32 cellular contexts compared by ENCODE assay signal in the genomic region with DNA sequence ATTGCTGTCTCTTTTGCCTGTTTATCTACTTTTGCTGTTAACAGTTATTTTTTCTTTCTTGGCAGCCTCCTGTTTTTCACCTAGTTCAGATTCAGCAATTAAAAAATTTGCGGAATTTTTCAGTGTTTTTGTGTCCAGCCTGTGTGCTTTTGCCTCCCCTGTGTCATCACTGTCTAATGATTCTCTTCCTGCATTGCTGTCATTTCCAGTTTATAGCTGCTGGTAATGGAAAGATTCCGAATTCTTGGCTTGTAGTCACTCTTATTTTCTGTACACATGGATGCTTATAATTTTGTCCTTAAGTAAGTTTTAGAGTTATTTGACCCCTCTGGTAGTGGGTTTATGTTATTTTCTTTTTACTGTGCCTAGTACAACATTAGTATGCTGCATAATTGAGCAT.
"Had no signal": no experiment of that assay in that cellular context is flagged by ENCODE, and none has a peak within 500 bp of the region (broad histone marks: within the 10 kb centered on the region; RNA-seq: fewer than 3 reads in every experiment).

No MANE protein-coding gene starts in this region.

- DNase-seq: activated B cell treated with CpG ODN at 0.5 μM for 24 hours; activated CD4-positive, alpha-beta memory T cell treated with anti-CD3 and anti-CD28 coated beads for 36 hours; activated CD4-positive, alpha-beta T cell treated with anti-CD3 and anti-CD28 coated beads for 4 hours; activated CD4-positive, alpha-beta T cell treated with anti-CD3 and anti-CD28 coated beads, Interleukin-2, amount 50 U/mL, for 1 hour; activated CD4-positive, alpha-beta T cell treated with anti-CD3 and anti-CD28 coated beads, Interleukin-2, amount 50 U/mL, for 4 hours; activated CD4-positive, CD25-positive, alpha-beta regulatory T cell treated with anti-CD3 and anti-CD28 coated beads, Interleukin-2, amount 50 U/mL, for 72 hours; activated CD8-positive, alpha-beta memory T cell treated with anti-CD3 and anti-CD28 coated beads, Interleukin-2, amount 50 U/mL, for 4 hours; activated effector memory CD4-positive, alpha-beta T cell treated with anti-CD3 and anti-CD28 coated beads, Interleukin-2, amount 50 U/mL, for 16 hours; activated gamma-delta T cell treated with Interleukin-2 at 50 U/mL for 16 hours; activated naive CD4-positive, alpha-beta T cell; activated naive CD8-positive, alpha-beta T cell treated with anti-CD3 and anti-CD28 coated beads for 36 hours; activated T-cell treated with anti-CD3 and anti-CD28 coated beads for 4 hours; activated T-cell treated with anti-CD3 and anti-CD28 coated beads, Interleukin-2, amount 50 U/mL, for 1 hour; activated T-cell treated with anti-CD3 and anti-CD28 coated beads, Interleukin-2, amount 50 U/mL, for 4 hours; adrenal gland; amniotic stem cell; aorta; body of pancreas; central memory CD4-positive, alpha-beta T cell; T-helper 9 cell had no signal

- H3K9me3 ChIP-seq: adrenal gland, body of pancreas, breast epithelium had no signal

- H3K4me3 ChIP-seq: adrenal gland, body of pancreas, breast epithelium had no signal

- H3K27me3 Mint-ChIP-seq: activated B cell treated with CpG ODN at 0.5 μM for 24 hours; activated CD4-positive, alpha-beta memory T cell treated with anti-CD3 and anti-CD28 coated beads for 36 hours; activated CD4-positive, alpha-beta T cell treated with anti-CD3 and anti-CD28 coated beads, Interleukin-2, amount 10 ng/mL, durations not matched to agents 24 days and 14 days; activated CD8-positive, alpha-beta T cell treated with anti-CD3 and anti-CD28 coated beads for 36 hours; activated naive CD4-positive, alpha-beta T cell treated with anti-CD3 and anti-CD28 coated beads, Interleukin-2, amount 10 ng/mL, durations not matched to agents 7 days and 5 days; activated naive CD8-positive, alpha-beta T cell treated with anti-CD3 and anti-CD28 coated beads for 36 hours; activated T-helper 17 cell treated with anti-CD3 and anti-CD28 coated beads, Interleukin-2, amount 50 U/mL, for 72 hours had no signal

- H3K27me3 ChIP-seq: adrenal gland, body of pancreas, brain microvascular endothelial cell, breast epithelium had no signal

- H3K9me3 Mint-ChIP-seq: activated B cell treated with CpG ODN at 0.5 μM for 24 hours; activated CD4-positive, alpha-beta memory T cell treated with anti-CD3 and anti-CD28 coated beads for 36 hours; activated CD4-positive, alpha-beta T cell treated with anti-CD3 and anti-CD28 coated beads, Interleukin-2, amount 10 ng/mL, durations not matched to agents 24 days and 14 days; activated CD8-positive, alpha-beta T cell treated with anti-CD3 and anti-CD28 coated beads for 36 hours; activated naive CD4-positive, alpha-beta T cell treated with anti-CD3 and anti-CD28 coated beads, Interleukin-2, amount 10 ng/mL, durations not matched to agents 7 days and 5 days; activated naive CD4-positive, alpha-beta T cell treated with anti-CD3 and anti-CD28 coated beads, Interleukin-2, amount 50 U/mL, for 72 hours; activated naive CD8-positive, alpha-beta T cell treated with anti-CD3 and anti-CD28 coated beads for 36 hours; activated T-cell treated with anti-CD3 and anti-CD28 coated beads, Interleukin-2, amount 50 U/mL, for 4 hours; activated T-cell treated with anti-CD3 and anti-CD28 coated beads, Interleukin-2, amount 50 U/mL, for 72 hours; activated T-helper 1 cell treated with anti-CD3 and anti-CD28 coated beads, Interleukin-12 subunit alpha, Interleukin-12 subunit beta, Interleukin-2, Interleukin-4 antibody, amounts not matched to agents 30 ng/mL and 10 ng/mL and 1 ng/mL, durations not matched to agents 14 hours and 24 hours and 36 hours; activated T-helper 17 cell treated with anti-CD3 and anti-CD28 coated beads, Interleukin-2, amount 50 U/mL, for 72 hours; T-helper 1 cell treated with Interleukin-12 subunit alpha and Interleukin-12 subunit beta and Interleukin-4 antibody, amounts not matched to agents 30 μg/mL and 1 μg/mL, for 36 hours; T-helper 2 cell treated with Interferon-gamma antibody and Interleukin-4, amounts not matched to agents 5 μg/mL and 100 μg/mL, for 36 hours had no signal

- H3K36me3 ChIP-seq: breast epithelium had no signal

- H3K27ac ChIP-seq: adrenal gland, body of pancreas, brain microvascular endothelial cell, breast epithelium, VCaP had no signal

- H3K27ac Mint-ChIP-seq: activated B cell treated with CpG ODN at 0.5 μM for 24 hours; activated CD4-positive, alpha-beta memory T cell treated with anti-CD3 and anti-CD28 coated beads for 36 hours; activated CD4-positive, alpha-beta T cell treated with anti-CD3 and anti-CD28 coated beads, Interleukin-2, amount 10 ng/mL, durations not matched to agents 24 days and 14 days; activated CD8-positive, alpha-beta T cell treated with anti-CD3 and anti-CD28 coated beads for 36 hours; activated naive CD4-positive, alpha-beta T cell treated with anti-CD3 and anti-CD28 coated beads, Interleukin-2, amount 10 ng/mL, durations not matched to agents 7 days and 5 days; activated naive CD4-positive, alpha-beta T cell treated with anti-CD3 and anti-CD28 coated beads, Interleukin-2, amount 50 U/mL, for 72 hours; activated naive CD8-positive, alpha-beta T cell treated with anti-CD3 and anti-CD28 coated beads for 36 hours; activated T-cell treated with anti-CD3 and anti-CD28 coated beads, Interleukin-2, amount 50 U/mL, for 72 hours; activated T-helper 1 cell treated with anti-CD3 and anti-CD28 coated beads, Interleukin-12 subunit alpha, Interleukin-12 subunit beta, Interleukin-2, Interleukin-4 antibody, amounts not matched to agents 30 ng/mL and 10 ng/mL and 1 ng/mL, durations not matched to agents 14 hours and 24 hours and 36 hours; activated T-helper 17 cell treated with anti-CD3 and anti-CD28 coated beads, Interleukin-2, amount 50 U/mL, for 72 hours; T-helper 1 cell treated with Interleukin-12 subunit alpha and Interleukin-12 subunit beta and Interleukin-4 antibody, amounts not matched to agents 30 μg/mL and 1 μg/mL, for 36 hours; T-helper 2 cell treated with Interferon-gamma antibody and Interleukin-4, amounts not matched to agents 5 μg/mL and 100 μg/mL, for 36 hours had no signal

- H3K4me3 Mint-ChIP-seq: activated B cell treated with CpG ODN at 0.5 μM for 24 hours; activated CD4-positive, alpha-beta memory T cell treated with anti-CD3 and anti-CD28 coated beads for 36 hours; activated CD4-positive, alpha-beta T cell treated with anti-CD3 and anti-CD28 coated beads, Interleukin-2, amount 10 ng/mL, durations not matched to agents 24 days and 14 days; activated CD8-positive, alpha-beta T cell treated with anti-CD3 and anti-CD28 coated beads for 36 hours; activated naive CD4-positive, alpha-beta T cell treated with anti-CD3 and anti-CD28 coated beads, Interleukin-2, amount 10 ng/mL, durations not matched to agents 7 days and 5 days; activated naive CD8-positive, alpha-beta T cell treated with anti-CD3 and anti-CD28 coated beads for 36 hours; activated T-cell treated with anti-CD3 and anti-CD28 coated beads, Interleukin-2, amount 50 U/mL, for 4 hours; activated T-cell treated with anti-CD3 and anti-CD28 coated beads, Interleukin-2, amount 50 U/mL, for 72 hours; activated T-helper 1 cell treated with anti-CD3 and anti-CD28 coated beads, Interleukin-12 subunit alpha, Interleukin-12 subunit beta, Interleukin-2, Interleukin-4 antibody, amounts not matched to agents 30 ng/mL and 10 ng/mL and 1 ng/mL, durations not matched to agents 14 hours and 24 hours and 36 hours; activated T-helper 17 cell treated with anti-CD3 and anti-CD28 coated beads, Interleukin-2, amount 50 U/mL, for 72 hours; T-helper 1 cell treated with Interleukin-12 subunit alpha and Interleukin-12 subunit beta and Interleukin-4 antibody, amounts not matched to agents 30 μg/mL and 1 μg/mL, for 36 hours; T-helper 2 cell treated with Interferon-gamma antibody and Interleukin-4, amounts not matched to agents 5 μg/mL and 100 μg/mL, for 36 hours had no signal

- H3K4me1 ChIP-seq: adrenal gland, body of pancreas, breast epithelium had no signal
